Comparison of ENCODE assay signal across 1 cellular context in the genomic region with DNA sequence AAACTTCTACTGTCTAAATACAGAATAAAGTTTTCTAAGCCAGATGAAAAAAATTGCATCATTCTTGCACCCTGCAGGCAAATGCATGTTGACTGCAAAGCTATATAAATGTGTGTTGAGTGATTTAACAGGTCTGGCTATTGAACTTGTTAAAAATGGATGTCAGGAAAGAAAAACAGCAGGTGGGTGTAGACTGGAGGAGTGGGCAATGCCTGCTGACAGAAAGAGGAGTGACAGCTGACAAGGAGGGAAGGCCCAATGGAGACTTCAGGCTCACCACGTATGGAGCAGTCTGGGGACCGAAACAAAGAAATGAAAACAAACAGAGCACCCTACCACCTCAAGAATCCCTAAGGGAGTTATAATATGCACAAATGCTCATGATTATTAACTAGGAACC.
TF ChIP-seq lines count a peak whose summit lies in the region.

No MANE protein-coding gene starts in this region.

TF ChIP-seq in SK-N-SH, 30 proteins besides CTCF, POLR2A, EP300 and RAD21 (continued from another document):
- TF ChIP-seq, protein P1, sequence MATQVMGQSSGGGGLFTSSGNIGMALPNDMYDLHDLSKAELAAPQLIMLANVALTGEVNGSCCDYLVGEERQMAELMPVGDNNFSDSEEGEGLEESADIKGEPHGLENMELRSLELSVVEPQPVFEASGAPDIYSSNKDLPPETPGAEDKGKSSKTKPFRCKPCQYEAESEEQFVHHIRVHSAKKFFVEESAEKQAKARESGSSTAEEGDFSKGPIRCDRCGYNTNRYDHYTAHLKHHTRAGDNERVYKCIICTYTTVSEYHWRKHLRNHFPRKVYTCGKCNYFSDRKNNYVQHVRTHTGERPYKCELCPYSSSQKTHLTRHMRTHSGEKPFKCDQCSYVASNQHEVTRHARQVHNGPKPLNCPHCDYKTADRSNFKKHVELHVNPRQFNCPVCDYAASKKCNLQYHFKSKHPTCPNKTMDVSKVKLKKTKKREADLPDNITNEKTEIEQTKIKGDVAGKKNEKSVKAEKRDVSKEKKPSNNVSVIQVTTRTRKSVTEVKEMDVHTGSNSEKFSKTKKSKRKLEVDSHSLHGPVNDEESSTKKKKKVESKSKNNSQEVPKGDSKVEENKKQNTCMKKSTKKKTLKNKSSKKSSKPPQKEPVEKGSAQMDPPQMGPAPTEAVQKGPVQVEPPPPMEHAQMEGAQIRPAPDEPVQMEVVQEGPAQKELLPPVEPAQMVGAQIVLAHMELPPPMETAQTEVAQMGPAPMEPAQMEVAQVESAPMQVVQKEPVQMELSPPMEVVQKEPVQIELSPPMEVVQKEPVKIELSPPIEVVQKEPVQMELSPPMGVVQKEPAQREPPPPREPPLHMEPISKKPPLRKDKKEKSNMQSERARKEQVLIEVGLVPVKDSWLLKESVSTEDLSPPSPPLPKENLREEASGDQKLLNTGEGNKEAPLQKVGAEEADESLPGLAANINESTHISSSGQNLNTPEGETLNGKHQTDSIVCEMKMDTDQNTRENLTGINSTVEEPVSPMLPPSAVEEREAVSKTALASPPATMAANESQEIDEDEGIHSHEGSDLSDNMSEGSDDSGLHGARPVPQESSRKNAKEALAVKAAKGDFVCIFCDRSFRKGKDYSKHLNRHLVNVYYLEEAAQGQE (IDR thresholded peaks at IDR 0.05; ENCODE audit: low read depth, low read length), result no peak
